In genomic region chr2:47064076-47064475, GRCh38 we compare ENCODE assay signal across 16 cellular contexts.
DNase-seq lines count a peak whose midpoint lies in the region; ATAC-seq and TF ChIP-seq lines count a peak whose summit lies in the region.
"Had no signal": no experiment of that assay in that cellular context is flagged by ENCODE, and none has a peak within 500 bp of the region (broad histone marks: within the 10 kb centered on the region; RNA-seq: fewer than 3 reads in every experiment).

No MANE protein-coding gene starts in this region.

- H3K4me1 ChIP-seq in adipocyte (ENCODE audit: control insufficient read depth, insufficient read depth, low read length) (peaks cover 47% of the 10 kb centered on the region), fibroblast of lung (ENCODE audit: control insufficient read depth, extremely low read depth, insufficient read depth, low read length) (peaks cover 48% of the 10 kb centered on the region), sigmoid colon (peaks cover 0 to 75% (median 68%) of the 10 kb centered on the region in 4 donors)

- H3K36me3 ChIP-seq in adipocyte (ENCODE audit: control insufficient read depth, insufficient read depth, low read length, severe bottlenecking) (peaks cover 31% of the 10 kb centered on the region), fibroblast of lung (ENCODE audit: control insufficient read depth, insufficient read depth, low read length) (peaks cover 5% of the 10 kb centered on the region), sigmoid colon (peaks cover 0 to 5% (median 0%) of the 10 kb centered on the region in 4 donors)

- H3K27me3 Mint-ChIP-seq in CD14-positive monocyte (ENCODE audit: low read depth in 3 of 3), result peaks cover 0 to 3% (median 2%) of the 10 kb centered on the region in 3 donors
- no peaks in the 10 kb centered on the region for H3K27me3 Mint-ChIP-seq in activated CD4-positive, alpha-beta memory T cell treated with anti-CD3 and anti-CD28 coated beads, Interleukin-2, amount 10 ng/mL, durations not matched to agents 7 days and 5 days
- H3K27me3 Mint-ChIP-seq: CD4-positive, CD25-positive, alpha-beta regulatory T cell had no signal

- no peak overlapping the region for H3K4me3 Mint-ChIP-seq in CD14-positive monocyte
- H3K4me3 Mint-ChIP-seq in activated CD4-positive, alpha-beta memory T cell treated with anti-CD3 and anti-CD28 coated beads, Interleukin-2, amount 10 ng/mL, durations not matched to agents 7 days and 5 days, result no peak overlapping the region
- H3K4me3 Mint-ChIP-seq: activated T-cell treated with anti-CD3 and anti-CD28 coated beads, Interleukin-2, amount 50 U/mL, for 4 hours; CD4-positive, CD25-positive, alpha-beta regulatory T cell had no signal

- TF ChIP-seq POLR2A in sigmoid colon (IDR thresholded peaks at IDR 0.05), result no peak

- no peak for TF ChIP-seq EP300 in sigmoid colon (IDR thresholded peaks at IDR 0.05)

- CTCF ChIA-PET in activated CD4-positive, alpha-beta memory T cell treated with anti-CD3 and anti-CD28 coated beads, Interleukin-2, amount 10 ng/mL, durations not matched to agents 7 days and 5 days (lab: Charles Lee), result no interaction called here

- no peak overlapping the region for H2AFZ ChIP-seq in fibroblast of lung (ENCODE audit: low read length)
- H2AFZ ChIP-seq: parathyroid adenoma had no signal

- no peaks in the 10 kb centered on the region for H3K27me3 ChIP-seq in adipocyte (replicated peaks; ENCODE audit: control insufficient read depth, insufficient read depth, low read length)
- H3K27me3 ChIP-seq in fibroblast of lung (ENCODE audit: control insufficient read depth, insufficient read depth, low read length), result no peaks in the 10 kb centered on the region
- H3K27me3 ChIP-seq in sigmoid colon, result no peaks in the 10 kb centered on the region

- H3K36me3 Mint-ChIP-seq in CD14-positive monocyte, result peaks cover 76 to 93% of the 10 kb centered on the region in 2 donors
- H3K36me3 Mint-ChIP-seq in activated CD4-positive, alpha-beta memory T cell treated with anti-CD3 and anti-CD28 coated beads, Interleukin-2, amount 10 ng/mL, durations not matched to agents 7 days and 5 days (ENCODE audit: low read depth), result peaks cover 19% of the 10 kb centered on the region

- H3K4me3 ChIP-seq in adipocyte (ENCODE audit: low read length) (no peak overlapping the region), fibroblast of lung (replicated peaks in 1 of 4; ENCODE audit: control extremely low read depth in 1 of 4, insufficient read depth in 1 of 4, low read depth in 3 of 4, low read length in 4 of 4) (no peak overlapping the region), sigmoid colon (no peak overlapping the region)

- H3K9ac ChIP-seq in adipocyte (ENCODE audit: low read length), result peak overlapping the region; percentile 15
- H3K9ac ChIP-seq in fibroblast of lung (ENCODE audit: insufficient read depth, low read length), result no peak overlapping the region
- H3K9ac ChIP-seq: parathyroid adenoma had no signal

- H3K9me3 ChIP-seq in adipocyte (ENCODE audit: control insufficient read depth, low read length) (no peaks in the 10 kb centered on the region), fibroblast of lung (ENCODE audit: control insufficient read depth, insufficient read depth, low read depth, low read length) (no peaks in the 10 kb centered on the region), sigmoid colon (no peaks in the 10 kb centered on the region)

- peak overlapping the region; percentile 35 to 82 (median 68) for H3K27ac Mint-ChIP-seq in CD14-positive monocyte
- H3K27ac Mint-ChIP-seq in activated CD4-positive, alpha-beta memory T cell treated with anti-CD3 and anti-CD28 coated beads, Interleukin-2, amount 10 ng/mL, durations not matched to agents 7 days and 5 days, result no peak overlapping the region

- no peaks in the 10 kb centered on the region for H3K9me3 Mint-ChIP-seq in CD14-positive monocyte
- H3K9me3 Mint-ChIP-seq in activated CD4-positive, alpha-beta memory T cell treated with anti-CD3 and anti-CD28 coated beads, Interleukin-2, amount 10 ng/mL, durations not matched to agents 7 days and 5 days, result no peaks in the 10 kb centered on the region
- H3K9me3 Mint-ChIP-seq: activated T-cell treated with anti-CD3 and anti-CD28 coated beads, Interleukin-2, amount 50 U/mL, for 4 hours; CD4-positive, CD25-positive, alpha-beta regulatory T cell had no signal

- ATAC-seq in HG02610 (IDR thresholded peaks at IDR 0.05; ENCODE audit: unreplicated experiment), result no peak
- ATAC-seq: activated T-cell treated with anti-CD3 and anti-CD28 coated beads, Interleukin-2, amount 50 U/mL, for 4 hours had no signal

- POLR2A ChIA-PET in activated CD4-positive, alpha-beta memory T cell treated with anti-CD3 and anti-CD28 coated beads, Interleukin-2, amount 10 ng/mL, durations not matched to agents 7 days and 5 days (lab: Charles Lee), result no interaction called here

- H4K20me1 ChIP-seq in fibroblast of lung (ENCODE audit: control insufficient read depth, extremely low read depth, insufficient read depth, low read length), result no peaks in the 10 kb centered on the region

- 88 to 90% methylated on average over 4 of the region's 4 CpGs for WGBS in sigmoid colon, 2 donors

- H3K4me2 ChIP-seq in fibroblast of lung (ENCODE audit: extremely low read depth, insufficient read depth, low read length), result no peak overlapping the region

- H3K27ac ChIP-seq in fibroblast of lung (ENCODE audit: insufficient read depth, low read length), result peak overlapping the region; percentile 33
- H3K27ac ChIP-seq in sigmoid colon, result peak overlapping the region; percentile 39 to 96 (median 48)
- H3K27ac ChIP-seq: HL-60, parathyroid adenoma had no signal

- DNase-seq in CD14-positive monocyte (ENCODE audit: low spot score), result no peak
- no peak for DNase-seq in adipocyte (ENCODE audit: low read depth)
- DNase-seq in fibroblast of lung (ENCODE audit: low read depth in 2 of 2), result no peak
- DNase-seq in sigmoid colon, result no peak
- DNase-seq in iPS-NIHi11 (ENCODE audit: low spot score), result no peak
- DNase-seq in activated CD4-positive, alpha-beta memory T cell treated with anti-CD3 and anti-CD28 coated beads, Interleukin-2, amount 10 ng/mL, durations not matched to agents 7 days and 5 days, result no peak
- DNase-seq in CD1c-positive myeloid dendritic cell (ENCODE audit: extremely low spot score), result no peak
- DNase-seq: activated CD4-positive, CD25-positive, alpha-beta regulatory T cell; activated T-cell treated with anti-CD3 and anti-CD28 coated beads, Interleukin-2, amount 50 U/mL, for 4 hours; CD4-positive, CD25-positive, alpha-beta regulatory T cell; mesendoderm; NCI-H446 treated with DMSO at 0.1 percent for 48 hours; stimulated activated CD4-positive, alpha-beta T cell treated with anti-CD3 and anti-CD28 coated beads, Interleukin-12 subunit alpha, Interleukin-12 subunit beta, amount 100 ng/mL, for 4 hours had no signal

- H3K4me1 Mint-ChIP-seq in CD14-positive monocyte, result peaks cover 64% of the 10 kb centered on the region
- H3K4me1 Mint-ChIP-seq in activated CD4-positive, alpha-beta memory T cell treated with anti-CD3 and anti-CD28 coated beads, Interleukin-2, amount 10 ng/mL, durations not matched to agents 7 days and 5 days, result peaks cover 2% of the 10 kb centered on the region

- no peak for TF ChIP-seq CTCF in CD14-positive monocyte (IDR thresholded peaks at IDR 0.05)
- no peak for TF ChIP-seq CTCF in fibroblast of lung (conservative IDR thresholded peaks at IDR 0.05 in 1 of 2, IDR thresholded peaks at IDR 0.05 in 1 of 2; ENCODE audit: low read depth in 1 of 2, low read length in 2 of 2)
- no peak for TF ChIP-seq CTCF in sigmoid colon (IDR thresholded peaks at IDR 0.05)

- intact Hi-C loops in CD14-positive monocyte (cut with micrococcal nuclease) (no loop called here), sigmoid colon (cut with DNase I) (no loop called here)

- H3K79me2 ChIP-seq in fibroblast of lung (ENCODE audit: control insufficient read depth, insufficient read depth, low read length), result no peaks in the 10 kb centered on the region
- H3K79me2 ChIP-seq: parathyroid adenoma had no signal
